1 cellular context compared by ENCODE assay signal in the genomic region with DNA sequence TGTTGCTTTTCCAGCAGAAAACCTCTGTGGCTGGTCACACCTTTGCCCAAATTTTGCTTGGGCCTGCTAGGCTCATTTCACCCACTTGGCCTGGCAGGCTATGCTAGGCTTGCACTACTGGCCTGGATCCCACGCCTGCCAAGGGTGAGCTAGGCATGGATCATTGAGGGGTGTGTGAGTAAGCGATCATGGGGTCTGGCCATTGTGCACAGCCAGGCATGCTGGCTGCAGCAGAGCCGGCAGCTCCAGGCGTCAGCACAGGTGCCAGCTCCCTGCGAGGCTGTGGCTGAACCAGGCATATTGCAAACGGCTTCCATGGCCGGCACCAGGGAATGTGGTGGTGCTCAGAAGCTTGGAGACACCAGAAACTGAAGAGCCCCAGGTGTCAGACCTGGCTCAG.
TF ChIP-seq lines count a peak whose summit lies in the region.

No MANE protein-coding gene starts in this region.

TF ChIP-seq in HepG2, 621 proteins besides CTCF, POLR2A, EP300 and RAD21 (continued from another document):
- TF ChIP-seq, protein P1, sequence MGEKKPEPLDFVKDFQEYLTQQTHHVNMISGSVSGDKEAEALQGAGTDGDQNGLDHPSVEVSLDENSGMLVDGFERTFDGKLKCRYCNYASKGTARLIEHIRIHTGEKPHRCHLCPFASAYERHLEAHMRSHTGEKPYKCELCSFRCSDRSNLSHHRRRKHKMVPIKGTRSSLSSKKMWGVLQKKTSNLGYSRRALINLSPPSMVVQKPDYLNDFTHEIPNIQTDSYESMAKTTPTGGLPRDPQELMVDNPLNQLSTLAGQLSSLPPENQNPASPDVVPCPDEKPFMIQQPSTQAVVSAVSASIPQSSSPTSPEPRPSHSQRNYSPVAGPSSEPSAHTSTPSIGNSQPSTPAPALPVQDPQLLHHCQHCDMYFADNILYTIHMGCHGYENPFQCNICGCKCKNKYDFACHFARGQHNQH (CRISPR knock-in tag; IDR thresholded peaks at IDR 0.05): no peak
- TF ChIP-seq ZNF264 (CRISPR knock-in tag; IDR thresholded peaks at IDR 0.05) (no peak), ZNF747 (CRISPR knock-in tag; IDR thresholded peaks at IDR 0.05; ENCODE audit: borderline replicate concordance) (no peak), ZBTB20 (CRISPR knock-in tag; IDR thresholded peaks at IDR 0.05; ENCODE audit: borderline replicate concordance, low read depth) (no peak), ZNF773 (CRISPR knock-in tag; IDR thresholded peaks at IDR 0.05; ENCODE audit: borderline replicate concordance) (no peak), ZNF652 (CRISPR knock-in tag; IDR thresholded peaks at IDR 0.05; ENCODE audit: borderline replicate concordance, low read depth) (no peak), HMG20A (CRISPR knock-in tag; IDR thresholded peaks at IDR 0.05; ENCODE audit: borderline replicate concordance) (no peak), HOXD1 (CRISPR knock-in tag; IDR thresholded peaks at IDR 0.05) (no peak), ZNF30 (CRISPR knock-in tag; IDR thresholded peaks at IDR 0.05) (no peak), ZNF607 (CRISPR knock-in tag; IDR thresholded peaks at IDR 0.05; ENCODE audit: borderline replicate concordance) (no peak), FOXJ3 (CRISPR knock-in tag; IDR thresholded peaks at IDR 0.05; ENCODE audit: borderline replicate concordance) (no peak), PRMT3 (CRISPR knock-in tag; IDR thresholded peaks at IDR 0.05; ENCODE audit: borderline replicate concordance, low read depth) (no peak), ZBTB7B (CRISPR knock-in tag; IDR thresholded peaks at IDR 0.05) (no peak)
- TF ChIP-seq, protein P2, sequence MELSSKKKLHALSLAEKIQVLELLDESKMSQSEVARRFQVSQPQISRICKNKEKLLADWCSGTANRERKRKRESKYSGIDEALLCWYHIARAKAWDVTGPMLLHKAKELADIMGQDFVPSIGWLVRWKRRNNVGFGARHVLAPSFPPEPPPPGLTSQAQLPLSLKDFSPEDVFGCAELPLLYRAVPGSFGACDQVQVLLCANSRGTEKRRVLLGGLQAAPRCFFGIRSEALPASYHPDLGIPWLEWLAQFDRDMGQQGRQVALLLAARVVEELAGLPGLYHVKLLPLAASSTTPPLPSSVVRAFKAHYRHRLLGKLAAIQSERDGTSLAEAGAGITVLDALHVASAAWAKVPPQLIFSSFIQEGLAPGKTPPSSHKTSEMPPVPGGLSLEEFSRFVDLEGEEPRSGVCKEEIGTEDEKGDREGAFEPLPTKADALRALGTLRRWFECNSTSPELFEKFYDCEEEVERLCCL (CRISPR knock-in tag; IDR thresholded peaks at IDR 0.05; ENCODE audit: borderline replicate concordance): no peak
- TF ChIP-seq, protein P3, sequence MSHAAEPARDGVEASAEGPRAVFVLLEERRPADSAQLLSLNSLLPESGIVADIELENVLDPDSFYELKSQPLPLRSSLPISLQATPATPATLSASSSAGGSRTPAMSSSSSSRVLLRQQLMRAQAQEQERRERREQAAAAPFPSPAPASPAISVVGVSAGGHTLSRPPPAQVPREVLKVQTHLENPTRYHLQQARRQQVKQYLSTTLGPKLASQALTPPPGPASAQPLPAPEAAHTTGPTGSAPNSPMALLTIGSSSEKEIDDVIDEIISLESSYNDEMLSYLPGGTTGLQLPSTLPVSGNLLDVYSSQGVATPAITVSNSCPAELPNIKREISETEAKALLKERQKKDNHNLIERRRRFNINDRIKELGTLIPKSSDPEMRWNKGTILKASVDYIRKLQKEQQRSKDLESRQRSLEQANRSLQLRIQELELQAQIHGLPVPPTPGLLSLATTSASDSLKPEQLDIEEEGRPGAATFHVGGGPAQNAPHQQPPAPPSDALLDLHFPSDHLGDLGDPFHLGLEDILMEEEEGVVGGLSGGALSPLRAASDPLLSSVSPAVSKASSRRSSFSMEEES (CRISPR knock-in tag; IDR thresholded peaks at IDR 0.05): no peak
- TF ChIP-seq, protein P4, sequence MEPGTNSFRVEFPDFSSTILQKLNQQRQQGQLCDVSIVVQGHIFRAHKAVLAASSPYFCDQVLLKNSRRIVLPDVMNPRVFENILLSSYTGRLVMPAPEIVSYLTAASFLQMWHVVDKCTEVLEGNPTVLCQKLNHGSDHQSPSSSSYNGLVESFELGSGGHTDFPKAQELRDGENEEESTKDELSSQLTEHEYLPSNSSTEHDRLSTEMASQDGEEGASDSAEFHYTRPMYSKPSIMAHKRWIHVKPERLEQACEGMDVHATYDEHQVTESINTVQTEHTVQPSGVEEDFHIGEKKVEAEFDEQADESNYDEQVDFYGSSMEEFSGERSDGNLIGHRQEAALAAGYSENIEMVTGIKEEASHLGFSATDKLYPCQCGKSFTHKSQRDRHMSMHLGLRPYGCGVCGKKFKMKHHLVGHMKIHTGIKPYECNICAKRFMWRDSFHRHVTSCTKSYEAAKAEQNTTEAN (CRISPR knock-in tag; conservative IDR thresholded peaks at IDR 0.05): no peak
- TF ChIP-seq, protein P5, sequence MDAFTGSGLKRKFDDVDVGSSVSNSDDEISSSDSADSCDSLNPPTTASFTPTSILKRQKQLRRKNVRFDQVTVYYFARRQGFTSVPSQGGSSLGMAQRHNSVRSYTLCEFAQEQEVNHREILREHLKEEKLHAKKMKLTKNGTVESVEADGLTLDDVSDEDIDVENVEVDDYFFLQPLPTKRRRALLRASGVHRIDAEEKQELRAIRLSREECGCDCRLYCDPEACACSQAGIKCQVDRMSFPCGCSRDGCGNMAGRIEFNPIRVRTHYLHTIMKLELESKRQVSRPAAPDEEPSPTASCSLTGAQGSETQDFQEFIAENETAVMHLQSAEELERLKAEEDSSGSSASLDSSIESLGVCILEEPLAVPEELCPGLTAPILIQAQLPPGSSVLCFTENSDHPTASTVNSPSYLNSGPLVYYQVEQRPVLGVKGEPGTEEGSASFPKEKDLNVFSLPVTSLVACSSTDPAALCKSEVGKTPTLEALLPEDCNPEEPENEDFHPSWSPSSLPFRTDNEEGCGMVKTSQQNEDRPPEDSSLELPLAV (CRISPR knock-in tag; conservative IDR thresholded peaks at IDR 0.05; ENCODE audit: low read depth): no peak
